Comparison of ENCODE assay signal across 8 cellular contexts in the genomic region with DNA sequence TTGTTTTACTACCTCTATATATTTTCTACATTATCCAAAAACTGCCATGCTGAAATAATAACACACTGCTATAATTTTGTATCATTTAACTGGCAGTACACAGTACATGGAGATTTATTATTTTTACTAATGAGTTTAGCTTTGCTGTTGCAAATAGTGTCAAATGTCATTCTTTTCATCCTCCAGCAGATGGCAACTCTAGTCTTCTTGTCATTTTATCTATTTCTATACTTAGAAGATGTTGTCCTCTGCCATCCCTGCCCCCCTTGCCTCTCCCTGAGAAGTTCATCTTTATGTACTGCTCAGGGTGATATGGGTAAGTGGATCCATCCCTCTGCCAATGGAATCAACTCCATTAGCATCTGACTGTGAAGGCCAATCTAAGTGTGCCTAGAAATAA. TPM values are rescaled to one million over a fixed set of nuclear protein-coding genes. Genes with fewer than 3 reads are reported as not detected.
DNase-seq lines count a peak whose midpoint lies in the region; ATAC-seq, FAIRE-seq and TF ChIP-seq lines count a peak whose summit lies in the region.

No MANE protein-coding gene starts in this region.

- no peaks in the 10 kb centered on the region for H4K20me1 ChIP-seq in GM12878 (ENCODE audit: control insufficient read depth, insufficient read depth)

- TF ChIP-seq EP300 in GM12878 (IDR thresholded peaks at IDR 0.05; ENCODE audit: borderline replicate concordance in 1 of 2, control insufficient read depth in 1 of 2, low read depth in 2 of 2, low read length in 2 of 2) = no peak

- no peak for TF ChIP-seq POLR2A in GM12878 (IDR thresholded peaks at IDR 0.05; ENCODE audit: low read depth, low read length)

- TF ChIP-seq CTCF in GM12878 (IDR thresholded peaks at IDR 0.05 in 2 of 3, conservative IDR thresholded peaks at IDR 0.05 in 1 of 3; ENCODE audit: control insufficient read depth in 2 of 3, extremely low read depth in 1 of 3, insufficient read depth in 1 of 3, low read depth in 3 of 3, low read length in 3 of 3) = peak; percentile 33 to 65 (median 43); a peak in 4 of 6 replicates
- peak; percentile 20 for TF ChIP-seq CTCF in lower lobe of right lung (IDR thresholded peaks at IDR 0.05)
- TF ChIP-seq CTCF in colonic mucosa (IDR thresholded peaks at IDR 0.05) = no peak
- TF ChIP-seq CTCF in pancreas (IDR thresholded peaks at IDR 0.05) = no peak

- H3K27ac ChIP-seq in GM12878 (ENCODE audit: control insufficient read depth, insufficient read depth) (no peak overlapping the region), lower lobe of right lung (no peak overlapping the region), colonic mucosa (no peak overlapping the region), pancreas (no peak overlapping the region)

- H3K27me3 ChIP-seq in GM12878 (replicated peaks in 1 of 2; ENCODE audit: control insufficient read depth in 2 of 2, insufficient read depth in 2 of 2, low read length in 1 of 2) = peaks cover 0 to 6% of the 10 kb centered on the region in 2 experiments; a peak in 2 of 4 replicates
- H3K27me3 ChIP-seq in lower lobe of right lung (ENCODE audit: low read depth) = peaks cover 13% of the 10 kb centered on the region
- no peaks in the 10 kb centered on the region for H3K27me3 ChIP-seq in colonic mucosa
- no peaks in the 10 kb centered on the region for H3K27me3 ChIP-seq in pancreas

- POLR2A ChIA-PET in GM12878 (lab: Charles Lee) = interaction anchor here (1.4 to 2.2 kb wide), 4 partner anchors 147 to 202 kb away, joined by 3 to 17 read pairs (median 6); no protein-coding TSS in a partner anchor

- no peak overlapping the region for H3K4me2 ChIP-seq in GM12878 (ENCODE audit: control insufficient read depth, insufficient read depth)

- H3K4me1 ChIP-seq in GM12878 (ENCODE audit: control insufficient read depth, insufficient read depth, low read length) (no peaks in the 10 kb centered on the region; the same call in 1 of the 2 replicates), lower lobe of right lung (no peaks in the 10 kb centered on the region), colonic mucosa (no peaks in the 10 kb centered on the region), pancreas (no peaks in the 10 kb centered on the region)

- CTCF ChIA-PET in GM12878 (lab: Yijun Ruan, JAX) = interaction anchor here (0.7 to 9.9 kb wide), 44 partner anchors 10 to 939 kb away, joined by 3 to 440 read pairs (median 4); no protein-coding TSS in a partner anchor

- peak; percentile 64 for TF ChIP-seq RAD21 in GM12878 (IDR thresholded peaks at IDR 0.05; ENCODE audit: insufficient read depth, low read depth, low read length)

- SMC1A ChIA-PET in GM12878 (lab: Charles Lee; ENCODE audit: uncharacterized antibody, unreplicated experiment) = interaction anchor here (0.6 to 8.9 kb wide), 47 partner anchors 9 to 939 kb away, joined by 3 to 530 read pairs (median 5); no protein-coding TSS in a partner anchor

- RAD21 ChIA-PET in GM12878 (lab: Charles Lee; ENCODE audit: unreplicated experiment) = interaction anchor here (0.6 to 6.4 kb wide), 26 partner anchors 9 to 524 kb away, joined by 3 to 385 read pairs (median 4); no protein-coding TSS in a partner anchor

- H3K4me3 ChIP-seq in GM12878 (no peak overlapping the region), lower lobe of right lung (no peak overlapping the region), colonic mucosa (no peak overlapping the region), pancreas (no peak overlapping the region)

- no peaks in the 10 kb centered on the region for H3K79me2 ChIP-seq in GM12878 (ENCODE audit: control insufficient read depth, insufficient read depth, low read length)

- intact Hi-C loops in GM12878 (cut with micrococcal nuclease; ENCODE audit: unreplicated experiment) (loop anchor here (1.0 to 10.0 kb wide), 3 partner anchors 139 to 529 kb away; no protein-coding TSS in a partner anchor), lower lobe of right lung (cut with DNase I) (no loop called here), colonic mucosa (cut with DNase I) (loop anchor here (10.0 kb wide), 1 partner anchor 179 kb away; no protein-coding TSS in a partner anchor), pancreas (cut with DNase I) (no loop called here)

- DNase-seq in DMS53 (lab: John Stamatoyannopoulos, UW) = peak; percentile 47
- peak; percentile 56 for DNase-seq in NAMALWA (ENCODE audit: low spot score)
- peak; percentile 17 for DNase-seq in GM12878 (ENCODE audit: low read depth, low spot score)
- DNase-seq in lower lobe of right lung = no peak
- no peak for DNase-seq in colonic mucosa
- DNase-seq in pancreas = no peak
- no peak for DNase-seq in activated T-cell treated with anti-CD3 and anti-CD28 coated beads, Interleukin-2, amount 50 U/mL, for 1 hour
- no peak for DNase-seq in mesenteric fat pad (ENCODE audit: low spot score)

- no peak overlapping the region for H3K9ac ChIP-seq in GM12878 (ENCODE audit: control insufficient read depth, insufficient read depth, low read length)
- H3K9ac ChIP-seq in colonic mucosa (ENCODE audit: low read depth in 2 of 2, low read length in 2 of 2) = no peak overlapping the region

- ATAC-seq in GM12878 (peak; percentile 75), lower lobe of right lung (no peak), pancreas (no peak)

- no peaks in the 10 kb centered on the region for H3K9me3 ChIP-seq in GM12878 (replicated peaks; ENCODE audit: control insufficient read depth, insufficient read depth, low read length)
- no peaks in the 10 kb centered on the region for H3K9me3 ChIP-seq in lower lobe of right lung
- H3K9me3 ChIP-seq in colonic mucosa = no peaks in the 10 kb centered on the region
- no peaks in the 10 kb centered on the region for H3K9me3 ChIP-seq in pancreas

- no peaks in the 10 kb centered on the region for H3K36me3 ChIP-seq in GM12878 (ENCODE audit: control insufficient read depth in 2 of 2, insufficient read depth in 2 of 2, low read length in 1 of 2)
- no peaks in the 10 kb centered on the region for H3K36me3 ChIP-seq in lower lobe of right lung
- H3K36me3 ChIP-seq in colonic mucosa = no peaks in the 10 kb centered on the region
- H3K36me3 ChIP-seq in pancreas = no peaks in the 10 kb centered on the region

- no peak overlapping the region for H2AFZ ChIP-seq in GM12878 (ENCODE audit: control insufficient read depth, low read depth, low read length)

- in situ Hi-C loops in GM12878 (cut with MboI) = loop anchor here (5.0 kb wide), 1 partner anchor 176 kb away; no protein-coding TSS in a partner anchor

- FAIRE-seq in GM12878 (lab: Jason Lieb, UNC) (peak; percentile 49), pancreas (lab: Jason Lieb, UNC) (no peak)

- BruUV-seq in GM12878 (replicated peaks; lab: Mats Ljungman, UMichigan) = no TSS peak

TF ChIP-seq in GM12878, 131 proteins besides CTCF, POLR2A, EP300 and RAD21:
- TF ChIP-seq CHD2 (IDR thresholded peaks at IDR 0.05; ENCODE audit: borderline replicate concordance, low read depth, low read length) = 0 out of 2 replicates have a peak, but pooled peaks have one; percentile 49
- peak; percentile 15 for TF ChIP-seq MEF2B (IDR thresholded peaks at IDR 0.05; ENCODE audit: partially characterized antibody, poor library complexity, severe bottlenecking)
- no peak for TF ChIP-seq SRF (IDR thresholded peaks at IDR 0.05; ENCODE audit: low read depth in 2 of 2, low read length in 2 of 2)
- TF ChIP-seq SMC3 (IDR thresholded peaks at IDR 0.05; ENCODE audit: borderline replicate concordance, low read length) = peak; percentile 86
- 0 out of 2 replicates have a peak, but pooled peaks have one; percentile 29 for TF ChIP-seq MEF2A (IDR thresholded peaks at IDR 0.05; ENCODE audit: insufficient read depth, low read depth, low read length)
- no peak for TF ChIP-seq TBL1XR1 (IDR thresholded peaks at IDR 0.05; ENCODE audit: low read depth, low read length)
- TF ChIP-seq ATF7 (IDR thresholded peaks at IDR 0.05; ENCODE audit: low read depth) = peak; percentile 17; the same call in 1 of the 2 replicates
- TF ChIP-seq HDAC6 (IDR thresholded peaks at IDR 0.05; ENCODE audit: unreplicated experiment) = no peak
TF ChIP-seq in GM12878: peak in this region for 5.

RNA-seq across cellular contexts. Expression of gene LRRTM1, which starts 21.7 kb away (rescaled TPM):
- not detected in 2 replicates for total RNA-seq in GM12878 (2013; cell fraction: nucleolus; rRNA removed)
- total RNA-seq in GM12878 (2014; rRNA removed) = not detected in 2 replicates
- not detected in 2 replicates for total RNA-seq in GM12878 (2014; rRNA removed; fragmentation: Illumina TruSeq; extraction: Trizol)
- not detected in 2 replicates for total RNA-seq in GM12878 (2021)
- not detected for polyA plus RNA-seq in GM12878 (2011; ENCODE audit: low read depth)
- not detected in 2 replicates for polyA plus RNA-seq in GM12878 (2011; rRNA removed)
- polyA plus RNA-seq in GM12878 (2011; cell fraction: cytosol; rRNA removed) = not detected in 2 replicates
- not detected in 2 replicates for polyA plus RNA-seq in GM12878 (2011; cell fraction: nucleus; rRNA removed)
- polyA plus RNA-seq in GM12878 (2012) = not detected in 2 replicates
- polyA plus RNA-seq in GM12878 (2014; fragmentation: Illumina TruSeq; extraction: Trizol) = not detected in 2 replicates
- polyA plus RNA-seq in GM12878 (2014; fragmentation: Nextera tagmentation; extraction: Ambion mirVana) = not detected
- polyA plus RNA-seq in GM12878 (2014; rRNA removed) = not detected in 2 replicates
- polyA plus RNA-seq in GM12878 (2016; fragmentation: Nextera tagmentation; extraction: Ambion mirVana) = not detected
- not detected in 2 replicates for polyA minus RNA-seq in GM12878 (2011; rRNA and poly(A)+ RNA removed)
- not detected in 2 replicates for polyA minus RNA-seq in GM12878 (2011; cell fraction: cytosol; rRNA and poly(A)+ RNA removed)
- not detected in 2 replicates for polyA minus RNA-seq in GM12878 (2011; cell fraction: nucleus; rRNA and poly(A)+ RNA removed)
- not detected for total RNA-seq in lower lobe of right lung
- total RNA-seq in colonic mucosa = under 1 TPM; 0.27 to 0.66 TPM
- under 1 TPM in 3 of 6 donors, not detected in 3; 0.04 to 0.12 (median 0.06) TPM for total RNA-seq in pancreas
- under 1 TPM in 1 of 2 donors, not detected in 1; 0.63 TPM for polyA plus RNA-seq in pancreas
- total RNA-seq in mesenteric fat pad = not detected

Comparison
In these comparisons a context has a peak if more than half of its experiments do, and no peak if none do; other contexts are left out.
1. DNase-seq: peak in DMS53 (single experiment), NAMALWA (single experiment) and GM12878 (single experiment); none in lower lobe of right lung (single experiment), colonic mucosa (single experiment), pancreas (0 of 6), activated T-cell treated with anti-CD3 and anti-CD28 coated beads, Interleukin-2, amount 50 U/mL, for 1 hour (single experiment) and mesenteric fat pad (single experiment).
2. CTCF ChIP-seq: peak in GM12878 (3 of 3) and lower lobe of right lung (single experiment); none in colonic mucosa (single experiment) and pancreas (0 of 4).
3. intact Hi-C loops: an anchor here in GM12878 (1.0 to 10.0 kb wide) and colonic mucosa (10.0 kb wide); none called in lower lobe of right lung and pancreas.